19 cellular contexts compared by ENCODE assay signal in genomic region chr12:71981149-71981548, GRCh38. TPM values are rescaled to one million over a fixed set of nuclear protein-coding genes. Genes with fewer than 3 reads are reported as not detected.
"Had no signal": no experiment of that assay in that cellular context is flagged by ENCODE, and none has a peak within 500 bp of the region (broad histone marks: within the 10 kb centered on the region; RNA-seq: fewer than 3 reads in every experiment).

No MANE protein-coding gene starts in this region.

- H3K36me3 ChIP-seq: colonic mucosa, spleen, tibial nerve had no signal

- H3K36me3 Mint-ChIP-seq: activated naive CD8-positive, alpha-beta T cell treated with anti-CD3 and anti-CD28 coated beads, Interleukin-2, amount 10 ng/mL, durations not matched to agents 7 days and 5 days; natural killer cell; stimulated activated naive B cell treated with anti-CD40 and anti-IgM and Interleukin-4, amounts not matched to agents 10 μg/mL and 1 μg/mL and 100 μg/mL, for 72 hours had no signal

- H3K4me3 Mint-ChIP-seq: activated CD8-positive, alpha-beta T cell treated with anti-CD3 and anti-CD28 coated beads for 36 hours; activated naive CD8-positive, alpha-beta T cell treated with anti-CD3 and anti-CD28 coated beads, Interleukin-2, amount 10 ng/mL, durations not matched to agents 7 days and 5 days; activated T-cell treated with anti-CD3 and anti-CD28 coated beads, Interleukin-2, amount 50 U/mL, for 72 hours; natural killer cell; stimulated activated naive B cell treated with anti-CD40 and anti-IgM and Interleukin-4, amounts not matched to agents 10 μg/mL and 1 μg/mL and 100 μg/mL, for 72 hours had no signal

- H3K27ac ChIP-seq: colonic mucosa, epithelial cell of prostate, spleen, tibial nerve had no signal

- DNase-seq: activated CD8-positive, alpha-beta memory T cell treated with anti-CD3 and anti-CD28 coated beads, Interleukin-2, amount 50 U/mL, for 4 hours; activated CD8-positive, alpha-beta T cell treated with anti-CD3 and anti-CD28 coated beads for 36 hours; activated naive CD8-positive, alpha-beta T cell treated with anti-CD3 and anti-CD28 coated beads, Interleukin-2, amount 10 ng/mL, durations not matched to agents 7 days and 5 days; activated T-cell treated with anti-CD3 and anti-CD28 coated beads, Interleukin-2, amount 50 U/mL, for 72 hours; aorta; colonic mucosa; effector CD8-positive, alpha-beta T cell; mucosa of descending colon; natural killer cell; nucleus accumbens; spleen; stimulated activated CD4-positive, alpha-beta T cell treated with anti-CD3 and anti-CD28 coated beads, Interleukin-2, amount 100 ng/mL, for 24 hours; stimulated activated naive B cell treated with anti-CD40 and anti-IgM and Interleukin-4, amounts not matched to agents 10 μg/mL and 1 μg/mL and 100 μg/mL, for 72 hours had no signal

- H3K4me1 Mint-ChIP-seq: activated naive CD8-positive, alpha-beta T cell treated with anti-CD3 and anti-CD28 coated beads, Interleukin-2, amount 10 ng/mL, durations not matched to agents 7 days and 5 days; natural killer cell; stimulated activated naive B cell treated with anti-CD40 and anti-IgM and Interleukin-4, amounts not matched to agents 10 μg/mL and 1 μg/mL and 100 μg/mL, for 72 hours had no signal

- H3K27ac Mint-ChIP-seq: activated CD8-positive, alpha-beta T cell treated with anti-CD3 and anti-CD28 coated beads for 36 hours; activated naive CD8-positive, alpha-beta T cell treated with anti-CD3 and anti-CD28 coated beads, Interleukin-2, amount 10 ng/mL, durations not matched to agents 7 days and 5 days; activated T-cell treated with anti-CD3 and anti-CD28 coated beads, Interleukin-2, amount 50 U/mL, for 72 hours; natural killer cell; progenitor cell of endocrine pancreas; stimulated activated naive B cell treated with anti-CD40 and anti-IgM and Interleukin-4, amounts not matched to agents 10 μg/mL and 1 μg/mL and 100 μg/mL, for 72 hours had no signal

- H3K27me3 ChIP-seq: colonic mucosa, spleen, tibial nerve had no signal

- H3K9me3 Mint-ChIP-seq: activated CD8-positive, alpha-beta T cell treated with anti-CD3 and anti-CD28 coated beads for 36 hours; activated naive CD8-positive, alpha-beta T cell treated with anti-CD3 and anti-CD28 coated beads, Interleukin-2, amount 10 ng/mL, durations not matched to agents 7 days and 5 days; activated T-cell treated with anti-CD3 and anti-CD28 coated beads, Interleukin-2, amount 50 U/mL, for 72 hours; natural killer cell; stimulated activated naive B cell treated with anti-CD40 and anti-IgM and Interleukin-4, amounts not matched to agents 10 μg/mL and 1 μg/mL and 100 μg/mL, for 72 hours had no signal

- H3K9me3 ChIP-seq: colonic mucosa, mucosa of descending colon, spleen, tibial nerve had no signal

- H3K4me3 ChIP-seq: colonic mucosa, lung, mucosa of descending colon, spleen, tibial nerve had no signal

- H3K27me3 Mint-ChIP-seq: progenitor cell of endocrine pancreas had no signal

- ATAC-seq: activated CD8-positive, alpha-beta T cell treated with anti-CD3 and anti-CD28 coated beads for 36 hours; activated T-cell treated with anti-CD3 and anti-CD28 coated beads, Interleukin-2, amount 50 U/mL, for 72 hours; mucosa of descending colon; natural killer cell; sciatic nerve; stimulated activated naive B cell treated with anti-CD40 and anti-IgM and Interleukin-4, amounts not matched to agents 10 μg/mL and 1 μg/mL and 100 μg/mL, for 72 hours had no signal

- H3K4me1 ChIP-seq: colonic mucosa, spleen, tibial nerve had no signal

RNA-seq across cellular contexts. Expression of gene TPH2, which starts 42.5 kb away (rescaled TPM):
- total RNA-seq: activated CD8-positive, alpha-beta T cell treated with anti-CD3 and anti-CD28 coated beads for 36 hours; activated naive CD8-positive, alpha-beta T cell treated with anti-CD3 and anti-CD28 coated beads, Interleukin-2, amount 10 ng/mL, durations not matched to agents 7 days and 5 days; activated T-cell treated with anti-CD3 and anti-CD28 coated beads, Interleukin-2, amount 50 U/mL, for 72 hours; aorta; colonic mucosa; lung; natural killer cell; progenitor cell of endocrine pancreas; sciatic nerve; subcutaneous adipose tissue; tibial nerve had no signal
- polyA plus RNA-seq: aorta had no signal
